ENCODE assay signal across 18 cellular contexts in genomic region chr2:201665420-201666158, GRCh38. TPM values are rescaled to one million over a fixed set of nuclear protein-coding genes. Genes with fewer than 3 reads are reported as not detected.
DNase-seq lines count a peak whose midpoint lies in the region; ATAC-seq, FAIRE-seq and TF ChIP-seq lines count a peak whose summit lies in the region.
"Had no signal": no experiment of that assay in that cellular context is flagged by ENCODE, and none has a peak within 500 bp of the region (broad histone marks: within the 10 kb centered on the region; RNA-seq: fewer than 3 reads in every experiment).

No MANE protein-coding gene starts in this region.

- H3K9ac ChIP-seq in KMS-11: no peak overlapping the region

- peak; percentile 19 for TF ChIP-seq CTCF in D721Med (IDR thresholded peaks at IDR 0.05; ENCODE audit: insufficient read depth, missing control alignments)
- TF ChIP-seq CTCF in KMS-11 (conservative IDR thresholded peaks at IDR 0.05; ENCODE audit: low read depth, low read length): peak; percentile 32; the same call in 1 of the 2 replicates
- TF ChIP-seq CTCF in osteoblast (IDR thresholded peaks at IDR 0.05; ENCODE audit: extremely low read depth, low read depth, low read length): peak; percentile 25

- no peak overlapping the region for H3K4me3 ChIP-seq in KMS-11 (IDR thresholded peaks at IDR 0.05; ENCODE audit: insufficient read depth, low read depth, low read length)
- no peak overlapping the region for H3K4me3 ChIP-seq in osteoblast (ENCODE audit: insufficient read depth, low read length)
- H3K4me3 ChIP-seq: skin epidermis had no signal

- ATAC-seq in stimulated activated naive B cell treated with anti-CD40 and anti-IgM and Interleukin-4, amounts not matched to agents 10 μg/mL and 1 μg/mL and 100 μg/mL, for 72 hours (replicated peaks): no peak
- no peak for ATAC-seq in left lobe of liver
- ATAC-seq: activated T-cell treated with anti-CD3 and anti-CD28 coated beads, Interleukin-2, amount 50 U/mL, for 4 hours; stimulated activated naive CD8-positive, alpha-beta T cell treated with anti-CD3 and anti-CD28 coated beads, Interleukin-15, amount 100 ng/mL, for 72 hours had no signal

- no peaks in the 10 kb centered on the region for H3K9me3 ChIP-seq in osteoblast (ENCODE audit: low read depth, low read length)

- FAIRE-seq in D721Med (lab: Jason Lieb, UNC): no peak
- FAIRE-seq: H1, keratinocyte had no signal

- H4K20me1 ChIP-seq in KMS-11 (ENCODE audit: insufficient read depth) (no peaks in the 10 kb centered on the region), osteoblast (ENCODE audit: insufficient read depth, low read length) (no peaks in the 10 kb centered on the region)

- H3K36me3 ChIP-seq in KMS-11 (ENCODE audit: insufficient read depth): no peaks in the 10 kb centered on the region
- no peaks in the 10 kb centered on the region for H3K36me3 ChIP-seq in osteoblast (ENCODE audit: insufficient read depth, low read length)

- H3K4me3 Mint-ChIP-seq in stimulated activated naive B cell treated with anti-CD40 and anti-IgM and Interleukin-4, amounts not matched to agents 10 μg/mL and 1 μg/mL and 100 μg/mL, for 72 hours: no peak overlapping the region
- H3K4me3 Mint-ChIP-seq: activated naive CD8-positive, alpha-beta T cell treated with anti-CD3 and anti-CD28 coated beads for 36 hours; activated T-cell treated with anti-CD3 and anti-CD28 coated beads, Interleukin-2, amount 50 U/mL, for 4 hours; stimulated activated naive CD8-positive, alpha-beta T cell treated with anti-CD3 and anti-CD28 coated beads, Interleukin-15, amount 100 ng/mL, for 72 hours had no signal

- no peaks in the 10 kb centered on the region for H3K4me1 ChIP-seq in KMS-11 (ENCODE audit: low read depth, poor library complexity, severe bottlenecking)
- H3K4me1 ChIP-seq in osteoblast (ENCODE audit: insufficient read depth, low read length): peaks cover 7% of the 10 kb centered on the region

- no peaks in the 10 kb centered on the region for H3K4me1 Mint-ChIP-seq in stimulated activated naive B cell treated with anti-CD40 and anti-IgM and Interleukin-4, amounts not matched to agents 10 μg/mL and 1 μg/mL and 100 μg/mL, for 72 hours
- H3K4me1 Mint-ChIP-seq: activated naive CD8-positive, alpha-beta T cell treated with anti-CD3 and anti-CD28 coated beads for 36 hours; stimulated activated naive CD8-positive, alpha-beta T cell treated with anti-CD3 and anti-CD28 coated beads, Interleukin-15, amount 100 ng/mL, for 72 hours had no signal

- no peak for DNase-seq in D721Med (ENCODE audit: insufficient read length, low spot score)
- DNase-seq in astrocyte of the hippocampus (ENCODE audit: low read depth, low spot score): peak; percentile 6
- DNase-seq in osteoblast (ENCODE audit: insufficient read length, low spot score, missing footprints): no peak
- DNase-seq in HuH-7 (ENCODE audit: low spot score): no peak
- DNase-seq in stimulated activated naive B cell treated with anti-CD40 and anti-IgM and Interleukin-4, amounts not matched to agents 10 μg/mL and 1 μg/mL and 100 μg/mL, for 72 hours: no peak
- DNase-seq in left lobe of liver (ENCODE audit: low spot score): no peak
- DNase-seq: activated CD4-positive, alpha-beta T cell treated with anti-CD3 and anti-CD28 coated beads, Interleukin-2, amount 50 U/mL, for 4 hours; activated naive CD8-positive, alpha-beta T cell treated with anti-CD3 and anti-CD28 coated beads for 36 hours; activated T-cell treated with anti-CD3 and anti-CD28 coated beads, Interleukin-2, amount 50 U/mL, for 4 hours; COR-L47; head of caudate nucleus; NCI-H2171; nucleus accumbens; stimulated activated naive CD8-positive, alpha-beta T cell treated with anti-CD3 and anti-CD28 coated beads, Interleukin-15, amount 100 ng/mL, for 72 hours had no signal

- peaks cover 0 to 13% of the 10 kb centered on the region in 2 donors for H3K27me3 Mint-ChIP-seq in stimulated activated naive B cell treated with anti-CD40 and anti-IgM and Interleukin-4, amounts not matched to agents 10 μg/mL and 1 μg/mL and 100 μg/mL, for 72 hours
- H3K27me3 Mint-ChIP-seq: activated naive CD8-positive, alpha-beta T cell treated with anti-CD3 and anti-CD28 coated beads for 36 hours; stimulated activated naive CD8-positive, alpha-beta T cell treated with anti-CD3 and anti-CD28 coated beads, Interleukin-15, amount 100 ng/mL, for 72 hours had no signal

- no peak overlapping the region for H3K27ac Mint-ChIP-seq in stimulated activated naive B cell treated with anti-CD40 and anti-IgM and Interleukin-4, amounts not matched to agents 10 μg/mL and 1 μg/mL and 100 μg/mL, for 72 hours
- H3K27ac Mint-ChIP-seq: activated naive CD8-positive, alpha-beta T cell treated with anti-CD3 and anti-CD28 coated beads for 36 hours; stimulated activated naive CD8-positive, alpha-beta T cell treated with anti-CD3 and anti-CD28 coated beads, Interleukin-15, amount 100 ng/mL, for 72 hours had no signal

- no peaks in the 10 kb centered on the region for H3K9me3 Mint-ChIP-seq in stimulated activated naive B cell treated with anti-CD40 and anti-IgM and Interleukin-4, amounts not matched to agents 10 μg/mL and 1 μg/mL and 100 μg/mL, for 72 hours
- H3K9me3 Mint-ChIP-seq: activated naive CD8-positive, alpha-beta T cell treated with anti-CD3 and anti-CD28 coated beads for 36 hours; activated T-cell treated with anti-CD3 and anti-CD28 coated beads, Interleukin-2, amount 50 U/mL, for 4 hours; stimulated activated naive CD8-positive, alpha-beta T cell treated with anti-CD3 and anti-CD28 coated beads, Interleukin-15, amount 100 ng/mL, for 72 hours had no signal

- no peaks in the 10 kb centered on the region for H3K27me3 ChIP-seq in KMS-11 (ENCODE audit: insufficient read depth, low read depth)
- no peaks in the 10 kb centered on the region for H3K27me3 ChIP-seq in osteoblast (ENCODE audit: insufficient read depth, low read length)

- H2AFZ ChIP-seq in KMS-11 (ENCODE audit: low read depth) (no peak overlapping the region), osteoblast (ENCODE audit: low read length) (peak overlapping the region; percentile 82)

- no peaks in the 10 kb centered on the region for H3K36me3 Mint-ChIP-seq in stimulated activated naive B cell treated with anti-CD40 and anti-IgM and Interleukin-4, amounts not matched to agents 10 μg/mL and 1 μg/mL and 100 μg/mL, for 72 hours
- H3K36me3 Mint-ChIP-seq: activated naive CD8-positive, alpha-beta T cell treated with anti-CD3 and anti-CD28 coated beads for 36 hours had no signal

- H3K79me2 ChIP-seq in KMS-11 (ENCODE audit: insufficient read depth, low read depth) (no peaks in the 10 kb centered on the region), osteoblast (ENCODE audit: insufficient read depth, low read length) (no peaks in the 10 kb centered on the region)

- H3K27ac ChIP-seq in KMS-11: no peak overlapping the region
- no peak overlapping the region for H3K27ac ChIP-seq in osteoblast (ENCODE audit: low read depth, low read length)
- H3K27ac ChIP-seq: skin epidermis had no signal

- H3K4me2 ChIP-seq in KMS-11 (no peak overlapping the region), osteoblast (ENCODE audit: insufficient read depth, low read length) (no peak overlapping the region)

RNA-seq across cellular contexts. Expression of gene TMEM237, which starts 22.3 kb away (rescaled TPM):
- total RNA-seq in osteoblast: 43.6 and 49.6 TPM in 2 replicates
- 2.0 TPM for total RNA-seq in left lobe of liver

RNA-seq across cellular contexts. Expression of gene MPP4, which starts 32.9 kb away (rescaled TPM):
- total RNA-seq in osteoblast (1.1 and 2.1 TPM in 2 replicates), left lobe of liver (not detected)
- total RNA-seq: activated naive CD8-positive, alpha-beta T cell treated with anti-CD3 and anti-CD28 coated beads for 36 hours; activated T-cell treated with anti-CD3 and anti-CD28 coated beads, Interleukin-2, amount 50 U/mL, for 4 hours; H1 had no signal

Comparison
In these comparisons a context has a peak if more than half of its experiments do, and no peak if none do; other contexts are left out.
1. RNA of gene TMEM237, which starts 22.3 kb away (total RNA-seq): 43.6 to 49.6 TPM in osteoblast; 2.0 TPM in left lobe of liver (single experiment); every median in the first group is over 10 times any median in the second.
2. Peak in every context shown above with its lines, with median percentiles within 50 percentile points of each other: CTCF ChIP-seq.